Comparison of ENCODE assay signal across 11 cellular contexts in the genomic region with DNA sequence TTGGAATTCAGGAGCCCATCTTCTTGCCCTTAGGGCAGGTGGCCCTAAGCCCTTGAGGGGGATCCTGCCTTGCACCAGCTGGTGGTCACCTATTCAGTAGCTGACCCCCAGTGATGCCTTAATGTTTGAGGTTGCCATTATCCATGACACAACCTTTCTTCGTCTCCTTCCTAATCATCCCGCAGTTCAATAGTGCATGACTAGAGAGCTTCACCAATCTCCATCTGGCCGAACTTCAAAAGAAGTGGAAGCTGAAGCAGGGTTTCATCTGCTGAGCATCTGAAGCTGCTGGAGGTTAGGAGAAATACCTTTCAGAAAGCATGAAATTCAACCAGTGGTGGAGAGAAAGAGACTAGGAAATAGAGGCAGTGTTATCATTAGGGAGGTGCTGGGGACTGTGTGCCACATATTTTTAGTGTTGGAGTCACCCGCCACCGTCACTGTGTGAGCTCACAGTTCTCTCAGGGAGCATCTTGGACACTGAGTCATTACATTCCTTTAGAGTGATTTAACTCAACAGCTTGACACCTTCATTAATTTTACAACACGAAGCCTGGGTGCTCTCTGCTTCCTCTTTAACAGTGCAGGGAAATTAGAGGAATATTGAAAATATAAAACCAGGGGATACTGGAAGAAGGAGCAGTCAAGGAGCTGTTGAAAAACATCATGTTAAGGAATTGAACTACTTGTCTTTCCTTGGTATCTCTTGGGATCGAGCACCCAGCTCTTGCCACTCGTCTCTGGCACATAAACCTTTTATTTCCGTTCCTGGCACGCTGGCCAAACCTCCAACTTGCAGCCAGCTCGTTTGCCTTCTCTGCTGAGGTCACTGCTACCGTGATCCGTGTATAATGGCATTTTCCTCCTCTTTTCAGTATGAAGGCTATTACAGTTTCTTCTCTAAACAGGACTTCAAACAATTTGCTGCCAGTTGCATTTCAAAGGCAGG. TPM values are rescaled to one million over a fixed set of nuclear protein-coding genes. Genes with fewer than 3 reads are reported as not detected.
DNase-seq lines count a peak whose midpoint lies in the region; ATAC-seq and TF ChIP-seq lines count a peak whose summit lies in the region.
"Had no signal": no experiment of that assay in that cellular context is flagged by ENCODE, and none has a peak within 500 bp of the region (broad histone marks: within the 10 kb centered on the region; RNA-seq: fewer than 3 reads in every experiment).

No MANE protein-coding gene starts in this region.

- TF ChIP-seq CTCF in right atrium auricular region (IDR thresholded peaks at IDR 0.05) = no peak
- no peak for TF ChIP-seq CTCF in activated CD8-positive, alpha-beta T cell treated with anti-CD3 and anti-CD28 coated beads for 36 hours (IDR thresholded peaks at IDR 0.05)

- H3K4me2 ChIP-seq in skeletal muscle satellite cell (ENCODE audit: low read length) = peak overlapping the region; percentile 77

- H3K9me3 Mint-ChIP-seq in activated CD8-positive, alpha-beta T cell treated with anti-CD3 and anti-CD28 coated beads for 36 hours = no peaks in the 10 kb centered on the region
- H3K9me3 Mint-ChIP-seq: activated CD4-positive, alpha-beta T cell treated with anti-CD3 and anti-CD28 coated beads, Interleukin-2, amount 10 ng/mL, durations not matched to agents 24 days and 14 days had no signal

- intact Hi-C loops in activated CD8-positive, alpha-beta T cell treated with anti-CD3 and anti-CD28 coated beads for 36 hours (cut with micrococcal nuclease) = no loop called here

- H3K4me3 ChIP-seq in right atrium auricular region (no peak overlapping the region), skeletal muscle satellite cell (ENCODE audit: low read length) (peak overlapping the region; percentile 30)

- peak overlapping the region; percentile 58 for H3K9ac ChIP-seq in skeletal muscle satellite cell (ENCODE audit: low read depth, low read length)

- peaks cover 23% of the 10 kb centered on the region for H3K4me1 Mint-ChIP-seq in activated CD8-positive, alpha-beta T cell treated with anti-CD3 and anti-CD28 coated beads for 36 hours (ENCODE audit: low read depth)

- DNase-seq in HCEC 1CT (peak; percentile 91), amniotic stem cell (lab: John Stamatoyannopoulos, UW) (peak; percentile 49), right atrium auricular region (ENCODE audit: low spot score) (peak; percentile 76), Ammon's horn (ENCODE audit: low spot score) (no peak)
- DNase-seq in activated CD8-positive, alpha-beta T cell treated with anti-CD3 and anti-CD28 coated beads for 36 hours = no peak
- DNase-seq: activated CD4-positive, alpha-beta T cell treated with anti-CD3 and anti-CD28 coated beads, Interleukin-2, amount 10 ng/mL, durations not matched to agents 24 days and 14 days; hippocampal formation; KBM-7 had no signal

- ATAC-seq in HG02973 (IDR thresholded peaks at IDR 0.05; ENCODE audit: unreplicated experiment) = no peak
- no peak for ATAC-seq in activated CD8-positive, alpha-beta T cell treated with anti-CD3 and anti-CD28 coated beads for 36 hours
- ATAC-seq in GM18909 (IDR thresholded peaks at IDR 0.05; ENCODE audit: poor library complexity, unreplicated experiment) = no peak

- H3K9me3 ChIP-seq in right atrium auricular region (no peaks in the 10 kb centered on the region), skeletal muscle satellite cell (replicated peaks; ENCODE audit: low read length) (no peaks in the 10 kb centered on the region)

- no peak overlapping the region for H3K4me3 Mint-ChIP-seq in activated CD8-positive, alpha-beta T cell treated with anti-CD3 and anti-CD28 coated beads for 36 hours
- H3K4me3 Mint-ChIP-seq: activated CD4-positive, alpha-beta T cell treated with anti-CD3 and anti-CD28 coated beads, Interleukin-2, amount 10 ng/mL, durations not matched to agents 24 days and 14 days had no signal

- no peak overlapping the region for H3K27ac Mint-ChIP-seq in activated CD8-positive, alpha-beta T cell treated with anti-CD3 and anti-CD28 coated beads for 36 hours
- H3K27ac Mint-ChIP-seq: activated CD4-positive, alpha-beta T cell treated with anti-CD3 and anti-CD28 coated beads, Interleukin-2, amount 10 ng/mL, durations not matched to agents 24 days and 14 days had no signal

- H3K27me3 Mint-ChIP-seq in activated CD8-positive, alpha-beta T cell treated with anti-CD3 and anti-CD28 coated beads for 36 hours = no peaks in the 10 kb centered on the region
- H3K27me3 Mint-ChIP-seq: activated CD4-positive, alpha-beta T cell treated with anti-CD3 and anti-CD28 coated beads, Interleukin-2, amount 10 ng/mL, durations not matched to agents 24 days and 14 days had no signal

- H3K4me1 ChIP-seq in right atrium auricular region (peaks cover 0 to 41% of the 10 kb centered on the region in 2 donors), skeletal muscle satellite cell (ENCODE audit: control insufficient read depth, insufficient read depth, low read length) (peaks cover 30% of the 10 kb centered on the region)

- POLR2A ChIA-PET in activated CD8-positive, alpha-beta T cell treated with anti-CD3 and anti-CD28 coated beads for 36 hours (lab: Charles Lee) = interaction anchor here (0.8 to 1.0 kb wide), 3 partner anchors 9 to 15 kb away, joined by 3 to 4 read pairs (median 4); no protein-coding TSS in a partner anchor

- CTCF ChIA-PET in activated CD8-positive, alpha-beta T cell treated with anti-CD3 and anti-CD28 coated beads for 36 hours (lab: Charles Lee) = interaction anchor here (0.7 to 1.5 kb wide), 5 partner anchors 9 to 339 kb away, joined by 3 to 7 read pairs (median 4); no protein-coding TSS in a partner anchor

- no peaks in the 10 kb centered on the region for H3K36me3 ChIP-seq in right atrium auricular region
- no peaks in the 10 kb centered on the region for H3K36me3 ChIP-seq in skeletal muscle satellite cell (ENCODE audit: insufficient read depth, low read length)

- H3K27me3 ChIP-seq in right atrium auricular region (no peaks in the 10 kb centered on the region), skeletal muscle satellite cell (ENCODE audit: control insufficient read depth, insufficient read depth, low read length) (no peaks in the 10 kb centered on the region)

- no peaks in the 10 kb centered on the region for H3K36me3 Mint-ChIP-seq in activated CD8-positive, alpha-beta T cell treated with anti-CD3 and anti-CD28 coated beads for 36 hours (ENCODE audit: low read depth)

- H3K27ac ChIP-seq in right atrium auricular region = peak overlapping the region; percentile 58 to 89

RNA-seq across cellular contexts. Expression of gene PEX14, which starts 53.6 kb away (rescaled TPM):
- total RNA-seq in right atrium auricular region = 10 to 100 TPM; 13.7 to 14.5 TPM
- 14.7 and 16.2 TPM in 2 replicates for total RNA-seq in skeletal muscle satellite cell (2012; rRNA removed)
- 10 to 100 TPM; 18.0 to 18.5 TPM for total RNA-seq in activated CD8-positive, alpha-beta T cell treated with anti-CD3 and anti-CD28 coated beads for 36 hours

RNA-seq across cellular contexts. Expression of gene DFFA, which starts 56.0 kb away (rescaled TPM):
- 10 to 100 TPM; 17.6 to 19.0 TPM for total RNA-seq in right atrium auricular region
- 34.0 and 36.5 TPM in 2 replicates for total RNA-seq in skeletal muscle satellite cell (2012; rRNA removed)
- 10 to 100 TPM; 76.7 to 81.8 TPM for total RNA-seq in activated CD8-positive, alpha-beta T cell treated with anti-CD3 and anti-CD28 coated beads for 36 hours

Comparison
In these comparisons a context has a peak if more than half of its experiments do, and no peak if none do; other contexts are left out.
1. DNase-seq: peak in HCEC 1CT (single experiment), amniotic stem cell (single experiment) and right atrium auricular region (single experiment); none in Ammon's horn (single experiment) and activated CD8-positive, alpha-beta T cell treated with anti-CD3 and anti-CD28 coated beads for 36 hours (single experiment).